Comparison of ENCODE assay signal across 34 cellular contexts in the genomic region with DNA sequence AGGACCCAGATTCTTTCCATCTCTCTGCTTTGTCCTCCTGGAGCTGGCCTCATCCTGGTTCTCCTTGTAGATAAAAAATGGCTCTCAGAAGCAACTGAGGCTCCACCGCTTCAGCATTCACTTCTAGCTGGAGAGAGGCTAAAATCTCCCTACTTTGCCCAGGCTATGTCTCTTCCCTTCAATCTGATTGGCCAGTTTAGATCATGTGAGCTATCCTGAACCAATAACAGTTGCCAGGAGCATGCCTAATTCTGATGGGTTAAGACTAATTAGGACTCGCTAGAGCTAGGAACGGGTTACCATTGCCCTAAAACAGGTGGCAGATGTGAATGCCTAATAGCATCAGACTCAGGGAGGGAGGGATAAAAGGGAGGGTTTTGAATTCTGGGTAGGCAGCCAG.
"Had no signal": no experiment of that assay in that cellular context is flagged by ENCODE, and none has a peak within 500 bp of the region (broad histone marks: within the 10 kb centered on the region; RNA-seq: fewer than 3 reads in every experiment).

No MANE protein-coding gene starts in this region.

- H3K36me3 ChIP-seq: ascending aorta, cardiac muscle cell, WERI-Rb-1 had no signal

- H3K4me1 Mint-ChIP-seq: activated B cell treated with CpG ODN at 0.5 μM for 24 hours; activated CD4-positive, alpha-beta T cell treated with anti-CD3 and anti-CD28 coated beads, Interleukin-2, amount 10 ng/mL, durations not matched to agents 24 days and 14 days; activated naive CD4-positive, alpha-beta T cell treated with anti-CD3 and anti-CD28 coated beads, Interleukin-2, amount 10 ng/mL, durations not matched to agents 7 days and 5 days; activated naive CD4-positive, alpha-beta T cell treated with anti-CD3 and anti-CD28 coated beads, Interleukin-2, amount 50 U/mL, for 24 hours; activated naive CD8-positive, alpha-beta T cell treated with anti-CD3 and anti-CD28 coated beads, Interleukin-2, amount 10 ng/mL, durations not matched to agents 7 days and 5 days; activated naive CD8-positive, alpha-beta T cell treated with anti-CD3 and anti-CD28 coated beads, Interleukin-2, amount 50 U/mL, for 24 hours; brain had no signal

- H3K9me3 ChIP-seq: ascending aorta had no signal

- H3K9me3 Mint-ChIP-seq: activated B cell treated with CpG ODN at 0.5 μM for 24 hours; activated CD4-positive, alpha-beta memory T cell treated with anti-CD3 and anti-CD28 coated beads for 36 hours; activated CD4-positive, alpha-beta T cell treated with anti-CD3 and anti-CD28 coated beads, Interleukin-2, amount 10 ng/mL, durations not matched to agents 24 days and 14 days; activated naive CD4-positive, alpha-beta T cell treated with anti-CD3 and anti-CD28 coated beads, Interleukin-2, amount 10 ng/mL, durations not matched to agents 7 days and 5 days; activated naive CD8-positive, alpha-beta T cell treated with anti-CD3 and anti-CD28 coated beads, Interleukin-2, amount 10 ng/mL, durations not matched to agents 7 days and 5 days; activated naive CD8-positive, alpha-beta T cell treated with anti-CD3 and anti-CD28 coated beads, Interleukin-2, amount 50 U/mL, for 24 hours; activated T-cell treated with anti-CD3 and anti-CD28 coated beads, Interleukin-2, amount 50 U/mL, for 24 hours; activated T-helper 2 cell treated with anti-CD3 and anti-CD28 coated beads, Interferon-gamma antibody, Interleukin-2, Interleukin-4, amounts not matched to agents 10 μg/mL and 5 μg/mL and 100 μg/mL, durations not matched to agents 14 hours and 24 hours and 36 hours; T-helper 1 cell treated with Interleukin-12 subunit alpha and Interleukin-12 subunit beta and Interleukin-4 antibody, amounts not matched to agents 30 μg/mL and 1 μg/mL, for 36 hours; T-helper 2 cell treated with Interferon-gamma antibody and Interleukin-4, amounts not matched to agents 5 μg/mL and 100 μg/mL, for 36 hours had no signal

- H3K4me1 ChIP-seq: ascending aorta had no signal

- H3K27me3 Mint-ChIP-seq: activated CD4-positive, alpha-beta T cell treated with anti-CD3 and anti-CD28 coated beads, Interleukin-2, amount 10 ng/mL, durations not matched to agents 24 days and 14 days; activated naive CD4-positive, alpha-beta T cell treated with anti-CD3 and anti-CD28 coated beads, Interleukin-2, amount 10 ng/mL, durations not matched to agents 7 days and 5 days; activated naive CD8-positive, alpha-beta T cell treated with anti-CD3 and anti-CD28 coated beads, Interleukin-2, amount 10 ng/mL, durations not matched to agents 7 days and 5 days had no signal

- H3K4me3 Mint-ChIP-seq: activated B cell treated with CpG ODN at 0.5 μM for 24 hours; activated CD4-positive, alpha-beta memory T cell treated with anti-CD3 and anti-CD28 coated beads for 36 hours; activated CD4-positive, alpha-beta T cell treated with anti-CD3 and anti-CD28 coated beads, Interleukin-2, amount 10 ng/mL, durations not matched to agents 24 days and 14 days; activated CD8-positive, alpha-beta T cell treated with anti-CD3 and anti-CD28 coated beads for 36 hours; activated naive CD4-positive, alpha-beta T cell treated with anti-CD3 and anti-CD28 coated beads, Interleukin-2, amount 10 ng/mL, durations not matched to agents 7 days and 5 days; activated naive CD4-positive, alpha-beta T cell treated with anti-CD3 and anti-CD28 coated beads, Interleukin-2, amount 50 U/mL, for 24 hours; activated naive CD8-positive, alpha-beta T cell; activated naive CD8-positive, alpha-beta T cell treated with anti-CD3 and anti-CD28 coated beads, Interleukin-2, amount 10 ng/mL, durations not matched to agents 7 days and 5 days; activated naive CD8-positive, alpha-beta T cell treated with anti-CD3 and anti-CD28 coated beads, Interleukin-2, amount 50 U/mL, for 24 hours; activated T-cell treated with anti-CD3 and anti-CD28 coated beads, Interleukin-2, amount 50 U/mL, for 24 hours; brain; T-helper 1 cell treated with Interleukin-12 subunit alpha and Interleukin-12 subunit beta and Interleukin-4 antibody, amounts not matched to agents 30 μg/mL and 1 μg/mL, for 36 hours; T-helper 2 cell treated with Interferon-gamma antibody and Interleukin-4, amounts not matched to agents 5 μg/mL and 100 μg/mL, for 36 hours had no signal

- H3K27ac Mint-ChIP-seq: activated B cell treated with CpG ODN at 0.5 μM for 24 hours; activated CD4-positive, alpha-beta memory T cell treated with anti-CD3 and anti-CD28 coated beads for 36 hours; activated CD4-positive, alpha-beta T cell treated with anti-CD3 and anti-CD28 coated beads, Interleukin-2, amount 10 ng/mL, durations not matched to agents 24 days and 14 days; activated CD8-positive, alpha-beta T cell treated with anti-CD3 and anti-CD28 coated beads for 36 hours; activated naive CD4-positive, alpha-beta T cell treated with anti-CD3 and anti-CD28 coated beads, Interleukin-2, amount 10 ng/mL, durations not matched to agents 7 days and 5 days; activated naive CD4-positive, alpha-beta T cell treated with anti-CD3 and anti-CD28 coated beads, Interleukin-2, amount 50 U/mL, for 24 hours; activated naive CD8-positive, alpha-beta T cell; activated naive CD8-positive, alpha-beta T cell treated with anti-CD3 and anti-CD28 coated beads, Interleukin-2, amount 10 ng/mL, durations not matched to agents 7 days and 5 days; activated naive CD8-positive, alpha-beta T cell treated with anti-CD3 and anti-CD28 coated beads, Interleukin-2, amount 50 U/mL, for 24 hours; activated T-cell treated with anti-CD3 and anti-CD28 coated beads, Interleukin-2, amount 50 U/mL, for 24 hours; activated T-helper 2 cell treated with anti-CD3 and anti-CD28 coated beads, Interferon-gamma antibody, Interleukin-2, Interleukin-4, amounts not matched to agents 10 μg/mL and 5 μg/mL and 100 μg/mL, durations not matched to agents 14 hours and 24 hours and 36 hours; brain; T-helper 1 cell treated with Interleukin-12 subunit alpha and Interleukin-12 subunit beta and Interleukin-4 antibody, amounts not matched to agents 30 μg/mL and 1 μg/mL, for 36 hours; T-helper 2 cell treated with Interferon-gamma antibody and Interleukin-4, amounts not matched to agents 5 μg/mL and 100 μg/mL, for 36 hours had no signal

- H3K27ac ChIP-seq: ascending aorta, cardiac muscle cell, coronary artery, WERI-Rb-1 had no signal

- H3K36me3 Mint-ChIP-seq: activated CD4-positive, alpha-beta memory T cell treated with anti-CD3 and anti-CD28 coated beads for 36 hours; activated naive CD4-positive, alpha-beta T cell treated with anti-CD3 and anti-CD28 coated beads, Interleukin-2, amount 10 ng/mL, durations not matched to agents 7 days and 5 days; activated naive CD4-positive, alpha-beta T cell treated with anti-CD3 and anti-CD28 coated beads, Interleukin-2, amount 50 U/mL, for 24 hours; activated naive CD8-positive, alpha-beta T cell; activated naive CD8-positive, alpha-beta T cell treated with anti-CD3 and anti-CD28 coated beads, Interleukin-2, amount 10 ng/mL, durations not matched to agents 7 days and 5 days; brain had no signal

- H3K4me3 ChIP-seq: ascending aorta, cardiac muscle cell, coronary artery had no signal

- DNase-seq: activated B cell treated with CpG ODN at 0.5 μM for 24 hours; activated CD4-positive, alpha-beta memory T cell treated with anti-CD3 and anti-CD28 coated beads for 36 hours; activated CD4-positive, alpha-beta T cell treated with anti-CD3 and anti-CD28 coated beads for 4 hours; activated CD4-positive, alpha-beta T cell treated with anti-CD3 and anti-CD28 coated beads, Interleukin-2, amount 10 ng/mL, durations not matched to agents 24 days and 14 days; activated CD4-positive, alpha-beta T cell treated with anti-CD3 and anti-CD28 coated beads, Interleukin-2, amount 50 U/mL, for 1 hour; activated CD4-positive, alpha-beta T cell treated with anti-CD3 and anti-CD28 coated beads, Interleukin-2, amount 50 U/mL, for 4 hours; activated CD4-positive, CD25-positive, alpha-beta regulatory T cell treated with anti-CD3 and anti-CD28 coated beads, Interleukin-2, amount 50 U/mL, for 72 hours; activated CD8-positive, alpha-beta memory T cell treated with anti-CD3 and anti-CD28 coated beads, Interleukin-2, amount 50 U/mL, for 48 hours; activated CD8-positive, alpha-beta T cell treated with anti-CD3 and anti-CD28 coated beads for 36 hours; activated effector memory CD4-positive, alpha-beta T cell treated with Interleukin-2 at 50 U/mL for 16 hours; activated gamma-delta T cell; activated naive CD4-positive, alpha-beta T cell treated with anti-CD3 and anti-CD28 coated beads, Interleukin-2, amount 10 ng/mL, durations not matched to agents 7 days and 5 days; activated naive CD4-positive, alpha-beta T cell treated with Interleukin-2 at 50 U/mL for 16 hours; activated naive CD8-positive, alpha-beta T cell treated with anti-CD3 and anti-CD28 coated beads, Interleukin-2, amount 10 ng/mL, durations not matched to agents 7 days and 5 days; activated naive CD8-positive, alpha-beta T cell treated with anti-CD3 and anti-CD28 coated beads, Interleukin-2, amount 50 U/mL, for 24 hours; activated T-cell treated with anti-CD3 and anti-CD28 coated beads, Interleukin-2, amount 50 U/mL, for 24 hours; activated T-cell treated with anti-CD3 and anti-CD28 coated beads, Interleukin-2, amount 50 U/mL, for 48 hours; amygdala; anterior cingulate cortex; central memory CD4-positive, alpha-beta T cell; T-helper 2 cell; T-helper 9 cell; WERI-Rb-1 had no signal

- H3K27me3 ChIP-seq: ascending aorta, cardiac muscle cell had no signal

- FAIRE-seq: bronchial epithelial cell, colon had no signal

- ATAC-seq: activated CD8-positive, alpha-beta T cell treated with anti-CD3 and anti-CD28 coated beads for 36 hours; activated naive CD8-positive, alpha-beta T cell treated with anti-CD3 and anti-CD28 coated beads, Interleukin-2, amount 50 U/mL, for 24 hours had no signal
